Comparison of ENCODE assay signal across 14 cellular contexts in the genomic region with DNA sequence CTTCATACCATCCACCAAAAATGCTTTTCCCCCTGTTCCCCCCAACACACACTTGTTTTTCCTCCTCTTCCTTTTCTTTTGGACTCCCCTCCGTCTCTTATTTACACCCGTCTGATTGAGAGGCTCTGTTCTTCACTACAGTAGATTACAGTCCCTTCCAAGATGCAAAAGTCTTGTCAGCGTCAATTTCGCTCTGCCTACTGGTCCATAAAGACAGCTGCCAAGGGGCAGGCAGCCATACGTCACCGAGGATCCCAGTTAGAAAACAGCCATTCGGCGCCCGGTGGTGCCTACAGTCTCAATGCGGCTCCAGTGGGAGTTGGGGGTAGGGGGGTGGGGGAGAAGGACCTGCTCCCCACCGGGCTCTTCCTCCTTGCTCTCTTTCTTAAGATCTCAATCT. TPM values are rescaled to one million over a fixed set of nuclear protein-coding genes. Genes with fewer than 3 reads are reported as not detected.
A peak's percentile ranks its signal among the peaks of the same experiment; 100 is the strongest.
DNase-seq lines count a peak whose midpoint lies in the region; ATAC-seq and TF ChIP-seq lines count a peak whose summit lies in the region.
"Had no signal": no experiment of that assay in that cellular context is flagged by ENCODE, and none has a peak within 500 bp of the region (broad histone marks: within the 10 kb centered on the region; RNA-seq: fewer than 3 reads in every experiment).

A gene with protein sequence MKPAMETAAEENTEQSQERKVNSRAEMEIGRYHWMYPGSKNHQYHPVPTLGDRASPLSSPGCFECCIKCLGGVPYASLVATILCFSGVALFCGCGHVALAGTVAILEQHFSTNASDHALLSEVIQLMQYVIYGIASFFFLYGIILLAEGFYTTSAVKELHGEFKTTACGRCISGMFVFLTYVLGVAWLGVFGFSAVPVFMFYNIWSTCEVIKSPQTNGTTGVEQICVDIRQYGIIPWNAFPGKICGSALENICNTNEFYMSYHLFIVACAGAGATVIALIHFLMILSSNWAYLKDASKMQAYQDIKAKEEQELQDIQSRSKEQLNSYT (minus strand): TSS at position 195 of the 400 bp plus-strand sequence. CDS start 189 bp downstream, at position 6.

- H3K36me3 ChIP-seq in aorta (ENCODE audit: control insufficient read depth in 1 of 2, insufficient read depth in 2 of 2, low read length in 1 of 2) (no peaks in the 10 kb centered on the region), Caco-2 (ENCODE audit: control insufficient read depth, insufficient read depth, low read length) (no peaks in the 10 kb centered on the region)
- H3K36me3 ChIP-seq: left ventricle myocardium inferior had no signal

- ATAC-seq in aorta (ENCODE audit: low FRiP score), result no peak
- no peak for ATAC-seq in HG03039 (IDR thresholded peaks at IDR 0.05; ENCODE audit: unreplicated experiment)
- ATAC-seq: activated CD8-positive, alpha-beta T cell treated with anti-CD3 and anti-CD28 coated beads for 36 hours; foreskin keratinocyte had no signal

- BruUV-seq in Caco-2 (replicated peaks; lab: Mats Ljungman, UMichigan), result no TSS peak

- peak within 1 kb of the TSS; percentile 100 for H3K27ac Mint-ChIP-seq in glutamatergic neuron (ENCODE audit: unreplicated experiment)
- H3K27ac Mint-ChIP-seq in Caco-2 (ENCODE audit: unreplicated experiment), result no peak within 1 kb of the TSS
- H3K27ac Mint-ChIP-seq: activated CD8-positive, alpha-beta T cell treated with anti-CD3 and anti-CD28 coated beads for 36 hours; dendritic cell treated with granulocyte-macrophage colony-stimulating factor and Interleukin-4, amounts not matched to agents 40 ng/mL and 50 ng/mL, for 4 days had no signal

- no peaks in the 10 kb centered on the region for H3K27me3 ChIP-seq in aorta (ENCODE audit: control insufficient read depth in 1 of 2, insufficient read depth in 2 of 2, low read length in 1 of 2)
- H3K27me3 ChIP-seq in Caco-2 (replicated peaks; ENCODE audit: control insufficient read depth, insufficient read depth, low read length), result no peaks in the 10 kb centered on the region
- H3K27me3 ChIP-seq: foreskin keratinocyte had no signal

- peak in 55 of 58 donors; percentile 1 to 69 (median 45) for DNase-seq in anterior cingulate cortex (lab: John Stamatoyannopoulos, UW)
- peak; percentile 68 for DNase-seq in glutamatergic neuron
- DNase-seq in nucleus accumbens (lab: John Stamatoyannopoulos, UW), result peak in 50 of 56 donors; percentile 2 to 72 (median 33)
- DNase-seq in aorta, result no peak
- DNase-seq in Caco-2, result no peak
- DNase-seq in GM13976 (ENCODE audit: low spot score), result no peak
- DNase-seq: activated CD8-positive, alpha-beta T cell treated with anti-CD3 and anti-CD28 coated beads for 36 hours; activated gamma-delta T cell; foreskin keratinocyte; left ventricle myocardium inferior; NCI-H2107 had no signal

- H3K9me3 Mint-ChIP-seq in glutamatergic neuron (ENCODE audit: unreplicated experiment) (peaks cover 26% of the 10 kb centered on the region), Caco-2 (ENCODE audit: unreplicated experiment) (no peaks in the 10 kb centered on the region)
- H3K9me3 Mint-ChIP-seq: activated CD8-positive, alpha-beta T cell treated with anti-CD3 and anti-CD28 coated beads for 36 hours; dendritic cell treated with granulocyte-macrophage colony-stimulating factor and Interleukin-4, amounts not matched to agents 40 ng/mL and 50 ng/mL, for 4 days had no signal

- intact Hi-C loops in aorta (cut with DNase I), result no loop called here
- intact Hi-C loops in Caco-2 (cut with micrococcal nuclease; ENCODE audit: unreplicated experiment), result no loop called here

- no peaks in the 10 kb centered on the region for H3K9me3 ChIP-seq in aorta (ENCODE audit: control insufficient read depth, low read length)
- H3K9me3 ChIP-seq in Caco-2, result no peaks in the 10 kb centered on the region
- H3K9me3 ChIP-seq: left ventricle myocardium inferior had no signal

- no peaks in the 10 kb centered on the region for H3K4me1 ChIP-seq in aorta (ENCODE audit: control insufficient read depth in 1 of 2, insufficient read depth in 2 of 2, low read length in 2 of 2)
- no peaks in the 10 kb centered on the region for H3K4me1 ChIP-seq in Caco-2
- H3K4me1 ChIP-seq: foreskin keratinocyte, left ventricle myocardium inferior had no signal

- in situ Hi-C loops in GM13976 (cut with MboI; ENCODE audit: low sequenced_read_pairs, unreplicated experiment), result no loop called here

- H3K4me3 Mint-ChIP-seq in glutamatergic neuron (ENCODE audit: unreplicated experiment) (peak within 1 kb of the TSS; percentile 98), Caco-2 (ENCODE audit: unreplicated experiment) (no peak within 1 kb of the TSS)
- H3K4me3 Mint-ChIP-seq: activated CD8-positive, alpha-beta T cell treated with anti-CD3 and anti-CD28 coated beads for 36 hours; dendritic cell treated with granulocyte-macrophage colony-stimulating factor and Interleukin-4, amounts not matched to agents 40 ng/mL and 50 ng/mL, for 4 days had no signal

- H3K36me3 Mint-ChIP-seq in glutamatergic neuron (ENCODE audit: unreplicated experiment) (peaks cover 6% of the 10 kb centered on the region), Caco-2 (ENCODE audit: insufficient read depth, unreplicated experiment) (no peaks in the 10 kb centered on the region)

- POLR2A ChIA-PET in Caco-2 (lab: Charles Lee), result no interaction called here

- peaks cover 22% of the 10 kb centered on the region for H3K27me3 Mint-ChIP-seq in glutamatergic neuron (ENCODE audit: unreplicated experiment)
- H3K27me3 Mint-ChIP-seq in Caco-2 (ENCODE audit: insufficient read depth, unreplicated experiment), result peaks cover 26% of the 10 kb centered on the region
- H3K27me3 Mint-ChIP-seq: dendritic cell treated with granulocyte-macrophage colony-stimulating factor and Interleukin-4, amounts not matched to agents 40 ng/mL and 50 ng/mL, for 4 days had no signal

- no peak within 1 kb of the TSS for H3K27ac ChIP-seq in aorta (ENCODE audit: low read depth in 1 of 2, low read length in 2 of 2)
- H3K27ac ChIP-seq: foreskin keratinocyte, left ventricle myocardium inferior had no signal

- H3K4me1 Mint-ChIP-seq in glutamatergic neuron (ENCODE audit: low read depth, unreplicated experiment) (peaks cover 8% of the 10 kb centered on the region), Caco-2 (ENCODE audit: low read depth, unreplicated experiment) (no peaks in the 10 kb centered on the region)

- H3K4me3 ChIP-seq in aorta (ENCODE audit: low read length in 2 of 2) (no peak within 1 kb of the TSS), Caco-2 (ENCODE audit: low read depth, low read length) (no peak within 1 kb of the TSS)
- H3K4me3 ChIP-seq: left ventricle myocardium inferior had no signal

- TF ChIP-seq CTCF in glutamatergic neuron (IDR thresholded peaks at IDR 0.05; ENCODE audit: partially characterized antibody, unreplicated experiment), result no peak
- no peak for TF ChIP-seq CTCF in Caco-2 (IDR thresholded peaks at IDR 0.05; ENCODE audit: insufficient read depth in 1 of 2, low read depth in 1 of 2, low read length in 1 of 2, severe bottlenecking in 1 of 2, unreplicated experiment in 1 of 2)
- TF ChIP-seq CTCF in GM13976 (IDR thresholded peaks at IDR 0.05; ENCODE audit: borderline replicate concordance, control extremely low read depth, extremely low read depth, insufficient read depth, missing control alignments), result no peak

- 9 to 15% methylated on average over 11 of the region's 11 CpGs for WGBS in aorta, 2 donors

- CTCF ChIA-PET in Caco-2 (lab: Charles Lee), result no interaction called here

RNA-seq across cellular contexts. Expression of the gene that starts here (rescaled TPM):
- total RNA-seq in glutamatergic neuron (ENCODE audit: unreplicated experiment) (516 TPM), aorta (10 to 100 TPM; 16.6 to 19.6 TPM), Caco-2 (2022) (0.09 TPM in 1 of 2 replicates, not detected in the other)
- polyA plus RNA-seq in aorta, result 10 to 100 TPM in 1 of 2 donors, 1 to 10 TPM in 1; 6.3 to 15.4 TPM
- total RNA-seq: activated CD8-positive, alpha-beta T cell treated with anti-CD3 and anti-CD28 coated beads for 36 hours; foreskin keratinocyte; T-helper 1 cell treated with Interleukin-12 subunit alpha and Interleukin-12 subunit beta and Interleukin-4 antibody, amounts not matched to agents 30 ng/mL and 1 ng/mL, for 36 hours had no signal

Comparison
In these comparisons a context has a peak if more than half of its experiments do, and no peak if none do; other contexts are left out.
1. RNA of the gene that starts here (total RNA-seq): 516 TPM in glutamatergic neuron (single experiment); 16.6 to 19.6 TPM in aorta and 0.09 TPM in Caco-2; every median in the first group is over 10 times any median in the second.
2. DNase-seq: peak in anterior cingulate cortex (55 of 58), glutamatergic neuron (single experiment) and nucleus accumbens (50 of 56); none in aorta (0 of 2), Caco-2 (0 of 2) and GM13976 (single experiment).